Comparison of ENCODE assay signal across 9 cellular contexts in the genomic region with DNA sequence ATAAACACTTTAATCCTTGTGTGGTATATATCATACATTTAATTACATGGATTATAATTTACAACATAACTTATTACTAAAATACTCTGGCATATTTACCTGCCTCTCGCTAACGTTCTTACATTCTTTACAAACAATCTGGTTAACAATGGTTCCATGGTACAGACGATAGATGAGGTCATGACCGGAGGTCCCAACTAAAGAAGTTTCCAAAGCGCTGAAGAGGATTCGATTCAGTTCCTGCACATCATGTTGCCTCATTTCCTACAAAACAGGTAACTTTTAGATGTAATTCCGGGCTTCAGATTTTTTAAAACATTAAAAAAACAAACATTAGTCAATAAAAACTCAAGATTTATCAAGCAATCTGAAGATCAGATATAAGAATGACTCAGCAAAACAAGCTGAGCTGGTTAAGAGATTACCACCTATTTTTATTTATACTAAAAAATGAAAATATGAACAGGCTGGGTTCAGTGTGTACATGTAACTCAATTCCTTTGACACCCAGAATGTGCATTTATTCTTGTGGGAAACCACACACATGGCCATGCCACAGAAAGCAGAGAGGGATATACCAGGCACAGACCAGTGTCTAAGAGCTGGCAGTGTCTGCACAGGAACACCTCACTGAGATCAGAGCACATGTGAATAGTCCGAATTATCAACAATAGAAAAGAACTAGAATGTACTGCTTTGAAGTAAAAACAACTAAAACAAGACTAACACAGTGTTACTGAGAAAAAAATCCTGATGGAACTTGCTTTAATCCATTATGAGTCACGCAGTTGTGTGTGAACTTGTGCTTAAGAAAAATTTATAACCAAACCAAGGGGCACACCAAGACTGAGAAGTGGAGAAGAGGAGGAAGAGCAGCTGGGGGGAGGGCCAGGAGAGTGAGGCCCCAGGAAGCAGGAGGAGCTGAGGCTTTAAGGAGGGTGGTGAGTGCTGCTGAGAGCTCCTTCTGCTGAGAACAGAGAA. TPM values are rescaled to one million over a fixed set of nuclear protein-coding genes. Genes with fewer than 3 reads are reported as not detected.
DNase-seq lines count a peak whose midpoint lies in the region; ATAC-seq and TF ChIP-seq lines count a peak whose summit lies in the region.
"Had no signal": no experiment of that assay in that cellular context is flagged by ENCODE, and none has a peak within 500 bp of the region (broad histone marks: within the 10 kb centered on the region; RNA-seq: fewer than 3 reads in every experiment).

No MANE protein-coding gene starts in this region.

- H3K27ac ChIP-seq in 22Rv1 = peak overlapping the region; percentile 26; the same call in 1 of the 2 replicates

- H3K27me3 Mint-ChIP-seq in T-cell (no peaks in the 10 kb centered on the region), endothelial cell (ENCODE audit: unreplicated experiment) (no peaks in the 10 kb centered on the region)

- ATAC-seq in T-cell (replicated peaks in 1 of 4) (peak in 3 of 4 experiments; percentile 29 to 54 (median 52)), HG03442 (IDR thresholded peaks at IDR 0.05; ENCODE audit: unreplicated experiment) (no peak)

- POLR2A ChIA-PET in T-cell (lab: Charles Lee) = no interaction called here

- no peaks in the 10 kb centered on the region for H3K9me3 Mint-ChIP-seq in T-cell
- H3K9me3 Mint-ChIP-seq in endothelial cell (ENCODE audit: unreplicated experiment) = no peaks in the 10 kb centered on the region

- H3K4me3 Mint-ChIP-seq in T-cell (no peak overlapping the region), endothelial cell (ENCODE audit: unreplicated experiment) (no peak overlapping the region)

- H3K27ac Mint-ChIP-seq in T-cell (peak overlapping the region in 1 of 2 donors; percentile 76), endothelial cell (ENCODE audit: unreplicated experiment) (no peak overlapping the region)

- peak; percentile 79 for DNase-seq in HCEC 1CT
- no peak for DNase-seq in T-cell
- DNase-seq in glomerular visceral epithelial cell (ENCODE audit: extremely low spot score) = peak; percentile 88
- DNase-seq in endothelial cell (ENCODE audit: low spot score) = no peak
- DNase-seq in activated CD4-positive, CD25-positive, alpha-beta regulatory T cell (lab: John Stamatoyannopoulos, UW) = no peak
- no peak for DNase-seq in NCI-H1092 (lab: John Stamatoyannopoulos, UW)
- DNase-seq: activated T-cell treated with anti-CD3 and anti-CD28 coated beads, Interleukin-2, amount 50 U/mL, for 48 hours had no signal

- peaks cover 52% of the 10 kb centered on the region for H3K36me3 Mint-ChIP-seq in T-cell
- H3K36me3 Mint-ChIP-seq in endothelial cell (ENCODE audit: low read depth, unreplicated experiment) = no peaks in the 10 kb centered on the region

- TF ChIP-seq CTCF in 22Rv1 (IDR thresholded peaks at IDR 0.05) (no peak), endothelial cell (IDR thresholded peaks at IDR 0.05; ENCODE audit: unreplicated experiment) (no peak)

- H3K4me1 Mint-ChIP-seq in T-cell = peaks cover 6 to 7% (median 7%) of the 10 kb centered on the region in 3 donors
- peaks cover 7% of the 10 kb centered on the region for H3K4me1 Mint-ChIP-seq in endothelial cell (ENCODE audit: unreplicated experiment)

- CTCF ChIA-PET in T-cell (lab: Charles Lee) = interaction anchor here in 1 of 2 donors (0.9 kb wide), 1 partner anchor 10 kb away, joined by 6 read pairs; no protein-coding TSS in a partner anchor

RNA-seq across cellular contexts. Expression of a gene that starts 9.5 kb away (rescaled TPM):
- total RNA-seq in T-cell (10 to 100 TPM; 17.3 to 24.5 (median 20.4) TPM), endothelial cell (ENCODE audit: unreplicated experiment) (23.6 TPM)

Comparison
In these comparisons a context has a peak if more than half of its experiments do, and no peak if none do; other contexts are left out.
1. DNase-seq: peak in HCEC 1CT (single experiment) and glomerular visceral epithelial cell (single experiment); none in T-cell (0 of 34), endothelial cell (single experiment), activated CD4-positive, CD25-positive, alpha-beta regulatory T cell (0 of 4) and NCI-H1092 (single experiment).